ENCODE assay signal across 10 cellular contexts in the genomic region with DNA sequence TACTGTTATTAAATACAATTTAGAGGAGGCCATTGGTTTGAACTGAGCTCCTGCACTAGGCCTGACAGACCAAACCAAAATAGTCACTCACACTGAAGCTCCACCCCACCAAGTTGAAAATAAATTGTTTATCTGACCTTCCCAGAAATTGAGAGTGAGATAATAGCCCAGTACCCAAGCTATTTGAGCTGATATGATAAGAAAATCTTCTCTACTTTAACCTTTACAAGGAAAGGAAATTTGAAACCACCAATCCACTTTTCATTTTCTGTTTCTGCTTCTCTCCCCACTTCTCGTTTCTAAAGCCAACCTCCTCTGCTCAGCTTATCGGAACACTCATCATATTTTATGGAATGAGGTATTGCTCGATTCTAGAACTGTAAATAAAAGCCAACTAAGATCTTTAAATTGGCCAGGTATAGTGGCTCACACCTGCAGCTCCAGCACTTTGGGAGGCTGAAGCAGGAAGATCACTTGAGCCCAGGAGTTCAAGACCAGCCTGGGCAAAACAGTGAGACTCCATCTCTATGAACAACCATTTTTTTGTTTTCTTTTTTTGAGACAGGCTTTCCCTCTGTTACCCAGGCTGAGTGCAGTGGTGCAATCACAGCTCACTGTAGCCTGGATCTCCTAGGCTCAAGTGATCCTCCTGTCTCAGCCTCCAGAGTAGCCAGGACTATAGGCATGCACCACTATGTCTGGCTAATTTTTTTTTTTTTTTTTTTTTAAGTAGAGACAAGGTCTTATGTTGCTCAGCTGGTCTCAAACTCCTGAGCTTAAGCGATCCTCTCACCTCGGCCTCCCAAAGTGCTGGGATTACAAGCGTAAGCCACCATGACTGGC. TPM values are rescaled to one million over a fixed set of nuclear protein-coding genes. Genes with fewer than 3 reads are reported as not detected.
DNase-seq lines count a peak whose midpoint lies in the region; ATAC-seq lines count a peak whose summit lies in the region.
"Had no signal": no experiment of that assay in that cellular context is flagged by ENCODE, and none has a peak within 500 bp of the region (broad histone marks: within the 10 kb centered on the region; RNA-seq: fewer than 3 reads in every experiment).

No MANE protein-coding gene starts in this region.

- intact Hi-C loops in left ventricle myocardium superior (cut with micrococcal nuclease) (no loop called here), right cardiac atrium (cut with DNase I) (loop anchor here in 1 of 4 donors (5.0 kb wide), 1 partner anchor 35 kb away; no protein-coding TSS in a partner anchor)

- no peaks in the 10 kb centered on the region for H3K4me1 ChIP-seq in right cardiac atrium (ENCODE audit: control insufficient read depth, insufficient read depth, low read length)

- H3K4me3 ChIP-seq in right cardiac atrium (ENCODE audit: low read length), result no peak overlapping the region

- peaks cover 65% of the 10 kb centered on the region for H3K4me1 Mint-ChIP-seq in activated naive CD8-positive, alpha-beta T cell treated with anti-CD3 and anti-CD28 coated beads, Interleukin-2, amount 50 U/mL, for 24 hours
- peaks cover 27% of the 10 kb centered on the region for H3K4me1 Mint-ChIP-seq in stimulated activated memory B cell treated with anti-CD40 and anti-IgM and Interleukin-4, amounts not matched to agents 10 μg/mL and 1 μg/mL and 100 μg/mL, for 72 hours

- H3K36me3 Mint-ChIP-seq in activated naive CD8-positive, alpha-beta T cell treated with anti-CD3 and anti-CD28 coated beads, Interleukin-2, amount 50 U/mL, for 24 hours (ENCODE audit: low read depth), result no peaks in the 10 kb centered on the region
- H3K36me3 Mint-ChIP-seq in stimulated activated memory B cell treated with anti-CD40 and anti-IgM and Interleukin-4, amounts not matched to agents 10 μg/mL and 1 μg/mL and 100 μg/mL, for 72 hours, result no peaks in the 10 kb centered on the region

- ATAC-seq in left ventricle myocardium superior (peak; percentile 39), right cardiac atrium (no peak)
- no peak for ATAC-seq in activated naive CD8-positive, alpha-beta T cell treated with anti-CD3 and anti-CD28 coated beads, Interleukin-2, amount 50 U/mL, for 24 hours
- ATAC-seq in stimulated activated memory B cell treated with anti-CD40 and anti-IgM and Interleukin-4, amounts not matched to agents 10 μg/mL and 1 μg/mL and 100 μg/mL, for 72 hours, result peak; percentile 56

- H3K27ac Mint-ChIP-seq in activated naive CD8-positive, alpha-beta T cell treated with anti-CD3 and anti-CD28 coated beads, Interleukin-2, amount 50 U/mL, for 24 hours, result peak overlapping the region; percentile 84
- peak overlapping the region; percentile 76 for H3K27ac Mint-ChIP-seq in stimulated activated memory B cell treated with anti-CD40 and anti-IgM and Interleukin-4, amounts not matched to agents 10 μg/mL and 1 μg/mL and 100 μg/mL, for 72 hours

- DNase-seq in left ventricle myocardium superior (no peak), right cardiac atrium (no peak), NCI-H226 (peak; percentile 3), caudate nucleus (lab: John Stamatoyannopoulos, UW) (no peak), NCI-H2171 (lab: John Stamatoyannopoulos, UW) (no peak)
- DNase-seq in activated naive CD8-positive, alpha-beta T cell treated with anti-CD3 and anti-CD28 coated beads, Interleukin-2, amount 50 U/mL, for 24 hours, result no peak
- no peak for DNase-seq in effector CD4-positive, alpha-beta T cell
- DNase-seq: left cardiac atrium, NCI-H2029 treated with DMSO at 0.1 percent for 48 hours had no signal

- H3K27me3 ChIP-seq in right cardiac atrium (ENCODE audit: control insufficient read depth, insufficient read depth), result no peaks in the 10 kb centered on the region

- 70% methylated on average over 6 of the region's 6 CpGs for WGBS in right cardiac atrium

- H3K27ac ChIP-seq in right cardiac atrium (ENCODE audit: low read length) (no peak overlapping the region), caudate nucleus (ENCODE audit: low read depth, low read length) (no peak overlapping the region)

- H3K27me3 Mint-ChIP-seq in activated naive CD8-positive, alpha-beta T cell treated with anti-CD3 and anti-CD28 coated beads, Interleukin-2, amount 50 U/mL, for 24 hours, result no peaks in the 10 kb centered on the region
- H3K27me3 Mint-ChIP-seq in stimulated activated memory B cell treated with anti-CD40 and anti-IgM and Interleukin-4, amounts not matched to agents 10 μg/mL and 1 μg/mL and 100 μg/mL, for 72 hours, result no peaks in the 10 kb centered on the region

- no peaks in the 10 kb centered on the region for H3K9me3 ChIP-seq in right cardiac atrium (ENCODE audit: control insufficient read depth, low read length)

- peak overlapping the region; percentile 50 for H3K4me3 Mint-ChIP-seq in activated naive CD8-positive, alpha-beta T cell treated with anti-CD3 and anti-CD28 coated beads, Interleukin-2, amount 50 U/mL, for 24 hours
- no peak overlapping the region for H3K4me3 Mint-ChIP-seq in stimulated activated memory B cell treated with anti-CD40 and anti-IgM and Interleukin-4, amounts not matched to agents 10 μg/mL and 1 μg/mL and 100 μg/mL, for 72 hours

- H3K9me3 Mint-ChIP-seq in activated naive CD8-positive, alpha-beta T cell treated with anti-CD3 and anti-CD28 coated beads, Interleukin-2, amount 50 U/mL, for 24 hours, result peaks cover 6% of the 10 kb centered on the region
- H3K9me3 Mint-ChIP-seq in stimulated activated memory B cell treated with anti-CD40 and anti-IgM and Interleukin-4, amounts not matched to agents 10 μg/mL and 1 μg/mL and 100 μg/mL, for 72 hours, result peaks cover 3% of the 10 kb centered on the region

RNA-seq across cellular contexts. Expression of a gene that starts 13.3 kb away (rescaled TPM):
- 16.9 TPM for total RNA-seq in left ventricle myocardium superior
- 10 to 100 TPM; 11.4 to 23.0 (median 19.8) TPM for total RNA-seq in right cardiac atrium
- 13.5 TPM for polyA plus RNA-seq in right cardiac atrium

RNA-seq across cellular contexts. Expression of a gene that starts 49.9 kb away (rescaled TPM):
- 27.0 TPM for total RNA-seq in left ventricle myocardium superior
- 10 to 100 TPM; 33.3 to 38.7 (median 34.9) TPM for total RNA-seq in right cardiac atrium
- polyA plus RNA-seq in right cardiac atrium, result 11.3 TPM

Comparison
In these comparisons a context has a peak if more than half of its experiments do, and no peak if none do; other contexts are left out.
1. ATAC-seq: peak in left ventricle myocardium superior (single experiment) and stimulated activated memory B cell treated with anti-CD40 and anti-IgM and Interleukin-4, amounts not matched to agents 10 μg/mL and 1 μg/mL and 100 μg/mL, for 72 hours (single experiment); none in right cardiac atrium (0 of 2) and activated naive CD8-positive, alpha-beta T cell treated with anti-CD3 and anti-CD28 coated beads, Interleukin-2, amount 50 U/mL, for 24 hours (single experiment).